Comparison of ENCODE assay signal across 1 cellular context in the genomic region with DNA sequence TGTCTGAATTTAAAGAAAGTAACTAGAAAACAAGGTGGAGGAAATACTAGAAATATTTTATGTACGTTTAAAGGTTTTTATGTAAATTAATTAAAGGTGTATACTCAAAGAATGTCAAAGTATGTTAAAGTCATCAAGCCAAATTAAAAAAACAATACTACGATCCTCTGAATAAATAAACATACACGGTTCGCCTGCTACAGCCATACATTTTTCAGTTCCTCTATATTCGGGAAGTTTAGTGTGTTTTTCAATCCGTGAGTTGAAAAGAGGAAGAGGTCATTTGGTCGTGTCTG.
TF ChIP-seq lines count a peak whose summit lies in the region.

No MANE protein-coding gene starts in this region.

TF ChIP-seq in liver, 16 proteins besides CTCF, POLR2A, EP300 and RAD21 (continued from another document):
- TF ChIP-seq, protein P1, sequence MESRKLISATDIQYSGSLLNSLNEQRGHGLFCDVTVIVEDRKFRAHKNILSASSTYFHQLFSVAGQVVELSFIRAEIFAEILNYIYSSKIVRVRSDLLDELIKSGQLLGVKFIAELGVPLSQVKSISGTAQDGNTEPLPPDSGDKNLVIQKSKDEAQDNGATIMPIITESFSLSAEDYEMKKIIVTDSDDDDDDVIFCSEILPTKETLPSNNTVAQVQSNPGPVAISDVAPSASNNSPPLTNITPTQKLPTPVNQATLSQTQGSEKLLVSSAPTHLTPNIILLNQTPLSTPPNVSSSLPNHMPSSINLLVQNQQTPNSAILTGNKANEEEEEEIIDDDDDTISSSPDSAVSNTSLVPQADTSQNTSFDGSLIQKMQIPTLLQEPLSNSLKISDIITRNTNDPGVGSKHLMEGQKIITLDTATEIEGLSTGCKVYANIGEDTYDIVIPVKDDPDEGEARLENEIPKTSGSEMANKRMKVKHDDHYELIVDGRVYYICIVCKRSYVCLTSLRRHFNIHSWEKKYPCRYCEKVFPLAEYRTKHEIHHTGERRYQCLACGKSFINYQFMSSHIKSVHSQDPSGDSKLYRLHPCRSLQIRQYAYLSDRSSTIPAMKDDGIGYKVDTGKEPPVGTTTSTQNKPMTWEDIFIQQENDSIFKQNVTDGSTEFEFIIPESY (IDR thresholded peaks at IDR 0.05): no peak
- no peak for TF ChIP-seq RXRA (IDR thresholded peaks at IDR 0.05)
- no peak for TF ChIP-seq NR2F2 (IDR thresholded peaks at IDR 0.05)
- TF ChIP-seq FOXA1 (IDR thresholded peaks at IDR 0.05): no peak
- no peak for TF ChIP-seq EGR1 (IDR thresholded peaks at IDR 0.05; ENCODE audit: low read depth in 2 of 2)
- no peak for TF ChIP-seq HNF4G (IDR thresholded peaks at IDR 0.05)
